17 cellular contexts compared by ENCODE assay signal in genomic region chr7:121341933-121342332, GRCh38. TPM values are rescaled to one million over a fixed set of nuclear protein-coding genes. Genes with fewer than 3 reads are reported as not detected.
"Had no signal": no experiment of that assay in that cellular context is flagged by ENCODE, and none has a peak within 500 bp of the region (broad histone marks: within the 10 kb centered on the region; RNA-seq: fewer than 3 reads in every experiment).

No MANE protein-coding gene starts in this region.

- DNase-seq: activated CD4-positive, alpha-beta T cell treated with anti-CD3 and anti-CD28 coated beads, Interleukin-2, amount 50 U/mL, for 1 hour; activated CD4-positive, CD25-positive, alpha-beta regulatory T cell; activated naive CD4-positive, alpha-beta T cell; dorsolateral prefrontal cortex; islet precursor cell; left lung; mammary epithelial cell; natural killer cell; retina; stimulated activated CD4-positive, alpha-beta T cell treated with anti-CD3 and anti-CD28 coated beads, Interleukin-2, amount 100 ng/mL, for 48 hours; stimulated activated naive CD4-positive, alpha-beta T cell treated with Interleukin-2 at 50 U/mL for 16 hours; substantia nigra; T-helper 2 cell; trophoblast cell had no signal

- H3K27me3 ChIP-seq: left lung had no signal

- H3K36me3 ChIP-seq: neutrophil had no signal

- ATAC-seq: esophagus mucosa, left lung, natural killer cell had no signal

- H3K4me3 ChIP-seq: dorsolateral prefrontal cortex, left lung had no signal

RNA-seq across cellular contexts. Expression of gene WNT16, which starts 13.1 kb away (rescaled TPM):
- total RNA-seq: chondrocyte, left lung, mammary epithelial cell, natural killer cell had no signal
- polyA plus RNA-seq: mammary epithelial cell had no signal
